20 cellular contexts compared by ENCODE assay signal in genomic region chr16:3908951-3909437, GRCh38. TPM values are rescaled to one million over a fixed set of nuclear protein-coding genes. Genes with fewer than 3 reads are reported as not detected.
DNase-seq lines count a peak whose midpoint lies in the region; ATAC-seq and TF ChIP-seq lines count a peak whose summit lies in the region.
"Had no signal": no experiment of that assay in that cellular context is flagged by ENCODE, and none has a peak within 500 bp of the region (broad histone marks: within the 10 kb centered on the region; RNA-seq: fewer than 3 reads in every experiment).

No MANE protein-coding gene starts in this region.

- H3K27ac ChIP-seq in RWPE2 (ENCODE audit: poor library complexity, severe bottlenecking) (no peak overlapping the region), ovary (no peak overlapping the region), upper lobe of right lung (no peak overlapping the region)
- no peak overlapping the region for H3K27ac ChIP-seq in naive thymus-derived CD4-positive, alpha-beta T cell (ENCODE audit: low read depth, low read length)
- H3K27ac ChIP-seq: A549, BLaER1, Peyer's patch had no signal

- TF ChIP-seq EP300 in ovary (IDR thresholded peaks at IDR 0.05), result no peak

- H3K27me3 ChIP-seq in RWPE2 (ENCODE audit: insufficient read depth, poor library complexity, severe bottlenecking) (no peaks in the 10 kb centered on the region), ovary (no peaks in the 10 kb centered on the region), upper lobe of right lung (no peaks in the 10 kb centered on the region), HAP-1 (ENCODE audit: low read depth) (no peaks in the 10 kb centered on the region)
- no peaks in the 10 kb centered on the region for H3K27me3 ChIP-seq in naive thymus-derived CD4-positive, alpha-beta T cell (ENCODE audit: control insufficient read depth in 2 of 2, insufficient read depth in 2 of 2, low read length in 2 of 2)
- H3K27me3 ChIP-seq: BLaER1, Peyer's patch had no signal

- in situ Hi-C loops in HAP-1 (cut with MboI; ENCODE audit: low sequenced_read_pairs), result no loop called here

- H3K36me3 ChIP-seq in RWPE2 (ENCODE audit: low read depth), result no peaks in the 10 kb centered on the region
- H3K36me3 ChIP-seq in ovary, result no peaks in the 10 kb centered on the region
- no peaks in the 10 kb centered on the region for H3K36me3 ChIP-seq in upper lobe of right lung
- H3K36me3 ChIP-seq in HAP-1 (replicated peaks), result no peaks in the 10 kb centered on the region
- no peaks in the 10 kb centered on the region for H3K36me3 ChIP-seq in naive thymus-derived CD4-positive, alpha-beta T cell (ENCODE audit: control insufficient read depth in 2 of 3, insufficient read depth in 3 of 3, low read length in 3 of 3)
- H3K36me3 ChIP-seq: BLaER1, Peyer's patch had no signal

- no peaks in the 10 kb centered on the region for H3K36me3 Mint-ChIP-seq in naive thymus-derived CD4-positive, alpha-beta T cell
- H3K36me3 Mint-ChIP-seq: CD4-positive, alpha-beta memory T cell had no signal

- H3K4me3 ChIP-seq in RWPE2 (ENCODE audit: severe bottlenecking), result no peak overlapping the region
- H3K4me3 ChIP-seq in ovary, result no peak overlapping the region
- H3K4me3 ChIP-seq in upper lobe of right lung, result no peak overlapping the region
- no peak overlapping the region for H3K4me3 ChIP-seq in HAP-1
- no peak overlapping the region for H3K4me3 ChIP-seq in naive thymus-derived CD4-positive, alpha-beta T cell (ENCODE audit: low read length)
- H3K4me3 ChIP-seq: A549, BLaER1, Peyer's patch had no signal

- no peaks in the 10 kb centered on the region for H3K9me3 Mint-ChIP-seq in naive thymus-derived CD4-positive, alpha-beta T cell

- H3K27me3 Mint-ChIP-seq in naive thymus-derived CD4-positive, alpha-beta T cell, result peaks cover 0 to 3% (median 0%) of the 10 kb centered on the region in 5 donors
- H3K27me3 Mint-ChIP-seq: CD4-positive, alpha-beta memory T cell had no signal

- no peaks in the 10 kb centered on the region for H3K9me3 ChIP-seq in RWPE2 (ENCODE audit: severe bottlenecking)
- H3K9me3 ChIP-seq in ovary, result no peaks in the 10 kb centered on the region
- H3K9me3 ChIP-seq in upper lobe of right lung, result no peaks in the 10 kb centered on the region
- H3K9me3 ChIP-seq in HAP-1, result no peaks in the 10 kb centered on the region
- no peaks in the 10 kb centered on the region for H3K9me3 ChIP-seq in naive thymus-derived CD4-positive, alpha-beta T cell (ENCODE audit: control insufficient read depth in 2 of 3, low read length in 3 of 3)
- H3K9me3 ChIP-seq: A549, BLaER1, Peyer's patch had no signal

- no peak overlapping the region for H3K27ac Mint-ChIP-seq in naive thymus-derived CD4-positive, alpha-beta T cell

- H3K4me3 Mint-ChIP-seq in naive thymus-derived CD4-positive, alpha-beta T cell, result no peak overlapping the region
- H3K4me3 Mint-ChIP-seq: CD4-positive, alpha-beta memory T cell had no signal

- WGBS in ovary, 3 donors, result 55 to 81% (median 59%) methylated on average over 14 to 17 of the region's 17 CpGs

- no peak for TF ChIP-seq POLR2A in ovary (IDR thresholded peaks at IDR 0.05)

- intact Hi-C loops in ovary (cut with DNase I) (no loop called here), upper lobe of right lung (cut with DNase I) (no loop called here)
- intact Hi-C loops in naive thymus-derived CD4-positive, alpha-beta T cell (cut with micrococcal nuclease), result no loop called here

- peaks cover 0 to 3% (median 0%) of the 10 kb centered on the region in 7 donors for H3K4me1 Mint-ChIP-seq in naive thymus-derived CD4-positive, alpha-beta T cell

- no peak for TF ChIP-seq CTCF in RWPE2 (IDR thresholded peaks at IDR 0.05; ENCODE audit: poor library complexity, severe bottlenecking)
- TF ChIP-seq CTCF in ovary (IDR thresholded peaks at IDR 0.05), result no peak
- TF ChIP-seq CTCF in upper lobe of right lung (IDR thresholded peaks at IDR 0.05), result no peak

- DNase-seq in RWPE2 (ENCODE audit: low spot score) (peak; percentile 32), left lobe of liver (ENCODE audit: low spot score) (no peak), ovary (peak in 4 of 5 donors; percentile 15 to 51 (median 25)), upper lobe of right lung (peak; percentile 53), HAP-1 (ENCODE audit: low spot score in 2 of 2) (no peak)
- DNase-seq in naive thymus-derived CD4-positive, alpha-beta T cell, result no peak
- DNase-seq: CD4-positive, alpha-beta memory T cell; DMS153; GDM1; GOT3; NCI-H1048; NCI-H1436; NCI-H1930; NCI-H2171; NCI-H526 treated with DMSO at 0.1 percent for 48 hours; Peyer's patch had no signal

- CTCF ChIA-PET in naive thymus-derived CD4-positive, alpha-beta T cell (lab: Charles Lee), result no interaction called here

- POLR2A ChIA-PET in naive thymus-derived CD4-positive, alpha-beta T cell (lab: Charles Lee), result no interaction called here

- ATAC-seq in RWPE2 (ENCODE audit: low read depth) (no peak), left lobe of liver (peak; percentile 56), upper lobe of right lung (peak; percentile 15), HG03469 (IDR thresholded peaks at IDR 0.05; ENCODE audit: unreplicated experiment) (no peak)
- no peak for ATAC-seq in naive thymus-derived CD4-positive, alpha-beta T cell
- ATAC-seq: A549, Right ventricle myocardium inferior had no signal

- H3K4me1 ChIP-seq in RWPE2 (ENCODE audit: insufficient read depth, poor library complexity, severe bottlenecking), result no peaks in the 10 kb centered on the region
- H3K4me1 ChIP-seq in ovary (ENCODE audit: insufficient read depth), result no peaks in the 10 kb centered on the region
- H3K4me1 ChIP-seq in upper lobe of right lung, result no peaks in the 10 kb centered on the region
- no peaks in the 10 kb centered on the region for H3K4me1 ChIP-seq in HAP-1
- no peaks in the 10 kb centered on the region for H3K4me1 ChIP-seq in naive thymus-derived CD4-positive, alpha-beta T cell (ENCODE audit: control insufficient read depth in 2 of 2, insufficient read depth in 2 of 2, low read length in 2 of 2)
- H3K4me1 ChIP-seq: A549, BLaER1, Peyer's patch had no signal

RNA-seq across cellular contexts. Expression of gene CREBBP, which starts 28.5 kb away (rescaled TPM):
- 30.3 TPM for total RNA-seq in left lobe of liver
- 10 to 100 TPM; 50.3 to 94.5 (median 78.3) TPM for total RNA-seq in ovary
- polyA plus RNA-seq in ovary, result 10 to 100 TPM; 35.6 to 81.5 TPM
- 72.8 TPM for total RNA-seq in upper lobe of right lung
- 100 to 1,000 TPM in 4 of 5 experiments, 10 to 100 TPM in 1; 73.6 to 194 (median 137) TPM for total RNA-seq in naive thymus-derived CD4-positive, alpha-beta T cell
- polyA plus RNA-seq in naive thymus-derived CD4-positive, alpha-beta T cell, result 10 to 100 TPM; 10.5 to 15.6 TPM

Comparison
In these comparisons a context has a peak if more than half of its experiments do, and no peak if none do; other contexts are left out.
1. ATAC-seq: peak in left lobe of liver (single experiment) and upper lobe of right lung (single experiment); none in RWPE2 (single experiment), HG03469 (single experiment) and naive thymus-derived CD4-positive, alpha-beta T cell (single experiment).
2. DNase-seq: peak in RWPE2 (single experiment), ovary (4 of 5) and upper lobe of right lung (single experiment); none in left lobe of liver (single experiment), HAP-1 (0 of 2) and naive thymus-derived CD4-positive, alpha-beta T cell (0 of 9).